ENCODE assay signal across 1 cellular context in the genomic region with DNA sequence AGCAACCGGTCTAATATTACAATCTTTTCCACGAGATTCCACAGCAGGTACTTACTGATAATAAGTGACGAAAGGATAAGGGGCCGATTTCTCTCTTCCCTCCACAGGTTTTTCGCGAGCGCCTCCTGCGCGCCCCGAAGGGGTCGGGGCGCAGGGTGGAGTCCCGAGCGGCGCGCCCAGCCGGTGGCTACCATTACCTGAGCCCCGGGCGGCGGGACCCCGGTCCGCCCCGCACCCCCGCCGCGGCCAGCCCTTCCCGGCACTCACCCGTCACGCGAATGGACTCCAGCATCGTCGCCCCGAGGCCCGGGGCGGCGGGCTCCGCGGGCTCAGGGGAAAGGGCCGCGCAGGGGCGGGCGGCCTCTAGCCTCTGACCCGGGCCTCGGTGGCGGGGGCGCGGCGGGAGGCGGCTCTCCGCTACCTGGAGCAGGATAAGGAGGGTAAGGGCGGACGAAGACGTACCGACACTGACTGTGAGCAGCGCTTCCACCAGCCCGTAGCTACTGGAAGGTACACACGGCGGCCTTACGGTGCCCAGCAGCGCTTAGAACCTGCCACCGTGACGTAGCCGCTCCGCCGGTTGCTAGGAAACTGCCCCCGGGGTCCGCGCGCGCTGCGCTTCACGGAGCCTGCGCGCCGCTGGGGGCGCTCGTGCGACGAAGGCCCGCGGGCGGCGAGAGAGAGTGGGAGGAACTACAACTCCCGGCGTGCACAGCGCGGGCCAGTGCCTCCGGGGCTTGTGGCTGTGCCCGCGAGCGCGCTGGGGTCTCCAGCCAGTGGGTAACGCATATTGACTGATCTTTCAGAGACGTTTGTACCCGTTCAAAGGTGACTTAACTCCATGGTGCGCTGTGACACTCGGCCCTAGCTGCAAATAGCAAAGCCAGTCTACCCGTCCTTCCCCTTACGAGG.
TF ChIP-seq lines count a peak whose summit lies in the region.

No MANE protein-coding gene starts in this region.

TF ChIP-seq in K562, 482 proteins besides CTCF, POLR2A, EP300 and RAD21 (continued from another document and continues in another):
- TF ChIP-seq, protein P1, sequence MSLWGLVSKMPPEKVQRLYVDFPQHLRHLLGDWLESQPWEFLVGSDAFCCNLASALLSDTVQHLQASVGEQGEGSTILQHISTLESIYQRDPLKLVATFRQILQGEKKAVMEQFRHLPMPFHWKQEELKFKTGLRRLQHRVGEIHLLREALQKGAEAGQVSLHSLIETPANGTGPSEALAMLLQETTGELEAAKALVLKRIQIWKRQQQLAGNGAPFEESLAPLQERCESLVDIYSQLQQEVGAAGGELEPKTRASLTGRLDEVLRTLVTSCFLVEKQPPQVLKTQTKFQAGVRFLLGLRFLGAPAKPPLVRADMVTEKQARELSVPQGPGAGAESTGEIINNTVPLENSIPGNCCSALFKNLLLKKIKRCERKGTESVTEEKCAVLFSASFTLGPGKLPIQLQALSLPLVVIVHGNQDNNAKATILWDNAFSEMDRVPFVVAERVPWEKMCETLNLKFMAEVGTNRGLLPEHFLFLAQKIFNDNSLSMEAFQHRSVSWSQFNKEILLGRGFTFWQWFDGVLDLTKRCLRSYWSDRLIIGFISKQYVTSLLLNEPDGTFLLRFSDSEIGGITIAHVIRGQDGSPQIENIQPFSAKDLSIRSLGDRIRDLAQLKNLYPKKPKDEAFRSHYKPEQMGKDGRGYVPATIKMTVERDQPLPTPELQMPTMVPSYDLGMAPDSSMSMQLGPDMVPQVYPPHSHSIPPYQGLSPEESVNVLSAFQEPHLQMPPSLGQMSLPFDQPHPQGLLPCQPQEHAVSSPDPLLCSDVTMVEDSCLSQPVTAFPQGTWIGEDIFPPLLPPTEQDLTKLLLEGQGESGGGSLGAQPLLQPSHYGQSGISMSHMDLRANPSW (CRISPR knock-in tag; IDR thresholded peaks at IDR 0.05), result no peak
- TF ChIP-seq, protein P2, sequence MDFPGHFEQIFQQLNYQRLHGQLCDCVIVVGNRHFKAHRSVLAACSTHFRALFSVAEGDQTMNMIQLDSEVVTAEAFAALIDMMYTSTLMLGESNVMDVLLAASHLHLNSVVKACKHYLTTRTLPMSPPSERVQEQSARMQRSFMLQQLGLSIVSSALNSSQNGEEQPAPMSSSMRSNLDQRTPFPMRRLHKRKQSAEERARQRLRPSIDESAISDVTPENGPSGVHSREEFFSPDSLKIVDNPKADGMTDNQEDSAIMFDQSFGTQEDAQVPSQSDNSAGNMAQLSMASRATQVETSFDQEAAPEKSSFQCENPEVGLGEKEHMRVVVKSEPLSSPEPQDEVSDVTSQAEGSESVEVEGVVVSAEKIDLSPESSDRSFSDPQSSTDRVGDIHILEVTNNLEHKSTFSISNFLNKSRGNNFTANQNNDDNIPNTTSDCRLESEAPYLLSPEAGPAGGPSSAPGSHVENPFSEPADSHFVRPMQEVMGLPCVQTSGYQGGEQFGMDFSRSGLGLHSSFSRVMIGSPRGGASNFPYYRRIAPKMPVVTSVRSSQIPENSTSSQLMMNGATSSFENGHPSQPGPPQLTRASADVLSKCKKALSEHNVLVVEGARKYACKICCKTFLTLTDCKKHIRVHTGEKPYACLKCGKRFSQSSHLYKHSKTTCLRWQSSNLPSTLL (IDR thresholded peaks at IDR 0.05), result no peak
- TF ChIP-seq, protein P3, sequence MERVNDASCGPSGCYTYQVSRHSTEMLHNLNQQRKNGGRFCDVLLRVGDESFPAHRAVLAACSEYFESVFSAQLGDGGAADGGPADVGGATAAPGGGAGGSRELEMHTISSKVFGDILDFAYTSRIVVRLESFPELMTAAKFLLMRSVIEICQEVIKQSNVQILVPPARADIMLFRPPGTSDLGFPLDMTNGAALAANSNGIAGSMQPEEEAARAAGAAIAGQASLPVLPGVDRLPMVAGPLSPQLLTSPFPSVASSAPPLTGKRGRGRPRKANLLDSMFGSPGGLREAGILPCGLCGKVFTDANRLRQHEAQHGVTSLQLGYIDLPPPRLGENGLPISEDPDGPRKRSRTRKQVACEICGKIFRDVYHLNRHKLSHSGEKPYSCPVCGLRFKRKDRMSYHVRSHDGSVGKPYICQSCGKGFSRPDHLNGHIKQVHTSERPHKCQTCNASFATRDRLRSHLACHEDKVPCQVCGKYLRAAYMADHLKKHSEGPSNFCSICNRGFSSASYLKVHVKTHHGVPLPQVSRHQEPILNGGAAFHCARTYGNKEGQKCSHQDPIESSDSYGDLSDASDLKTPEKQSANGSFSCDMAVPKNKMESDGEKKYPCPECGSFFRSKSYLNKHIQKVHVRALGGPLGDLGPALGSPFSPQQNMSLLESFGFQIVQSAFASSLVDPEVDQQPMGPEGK (CRISPR knock-in tag; IDR thresholded peaks at IDR 0.05; ENCODE audit: borderline replicate concordance), result no peak
- TF ChIP-seq ZBTB8A (IDR thresholded peaks at IDR 0.05; ENCODE audit: partially characterized antibody) (no peak), RAD51 (IDR thresholded peaks at IDR 0.05; ENCODE audit: borderline replicate concordance, low read depth) (no peak), NR2C1 (IDR thresholded peaks at IDR 0.05) (no peak), NR2C1 (tag; IDR thresholded peaks at IDR 0.05) (peak; percentile 28; the same call in 1 of the 2 replicates), ZNF766 (CRISPR knock-in tag; conservative IDR thresholded peaks at IDR 0.05) (no peak), ARNT (IDR thresholded peaks at IDR 0.05) (no peak), NR1H2 (CRISPR knock-in tag; IDR thresholded peaks at IDR 0.05) (no peak), CXXC5 (CRISPR knock-in tag; IDR thresholded peaks at IDR 0.05) (peak; percentile 88), ZNF311 (CRISPR knock-in tag; IDR thresholded peaks at IDR 0.05) (no peak), DDX20 (tag; IDR thresholded peaks at IDR 0.05; ENCODE audit: low read depth) (no peak), ZNF197 (CRISPR knock-in tag; IDR thresholded peaks at IDR 0.05; ENCODE audit: low read depth) (no peak), SMAD4 (CRISPR knock-in tag; conservative IDR thresholded peaks at IDR 0.05) (0 out of 2 replicates have a peak, but pooled peaks have one; percentile 32), FOXP1 (CRISPR knock-in tag; IDR thresholded peaks at IDR 0.05) (no peak), TBP (optimal IDR thresholded peaks at IDR 0.05; ENCODE audit: low read depth, low read length) (no peak), CBX8 (IDR thresholded peaks at IDR 0.05; ENCODE audit: borderline replicate concordance, extremely low read depth, low read depth, low read length, poor library complexity, severe bottlenecking) (no peak), TCFL5 (CRISPR knock-in tag; conservative IDR thresholded peaks at IDR 0.05) (no peak), ZNF224 (CRISPR knock-in tag; IDR thresholded peaks at IDR 0.05) (no peak), SETDB1 (IDR thresholded peaks at IDR 0.05; ENCODE audit: low read length) (no peak), ZNF551 (CRISPR knock-in tag; IDR thresholded peaks at IDR 0.05) (no peak), XRCC3 (IDR thresholded peaks at IDR 0.05) (no peak), KAT2B (IDR thresholded peaks at IDR 0.05; ENCODE audit: low read depth, low read length) (no peak), CHD2 (IDR thresholded peaks at IDR 0.05; ENCODE audit: low read depth, low read length) (peak; percentile 50), FIP1L1 (IDR thresholded peaks at IDR 0.05; ENCODE audit: low read depth, low read length, poor library complexity, severe bottlenecking) (peak; percentile 44), SRSF3 (IDR thresholded peaks at IDR 0.05; ENCODE audit: insufficient read depth, low read length) (no peak), ZNF134 (CRISPR knock-in tag; conservative IDR thresholded peaks at IDR 0.05) (no peak), ETV1 (tag; conservative IDR thresholded peaks at IDR 0.05; ENCODE audit: low read depth) (no peak), MYC (IDR thresholded peaks at IDR 0.05; ENCODE audit: low read depth, low read length) (no peak; the same call in none of the 2 replicates), MYC (CRISPR knock-in tag; IDR thresholded peaks at IDR 0.05; ENCODE audit: borderline replicate concordance, low read depth) (no peak), EHMT2 (IDR thresholded peaks at IDR 0.05) (no peak), CEBPG (CRISPR knock-in tag; IDR thresholded peaks at IDR 0.05) (no peak), CEBPG (tag; conservative IDR thresholded peaks at IDR 0.05 in 1 of 2, IDR thresholded peaks at IDR 0.05 in 1 of 2) (no peak), ZNF263 (CRISPR knock-in tag; IDR thresholded peaks at IDR 0.05; ENCODE audit: borderline replicate concordance) (no peak), HMG20B (CRISPR knock-in tag; IDR thresholded peaks at IDR 0.05) (no peak), NFIC (IDR thresholded peaks at IDR 0.05) (no peak), SIRT6 (IDR thresholded peaks at IDR 0.05; ENCODE audit: low read depth, low read length) (no peak), EZH2 (IDR thresholded peaks at IDR 0.05; ENCODE audit: borderline replicate concordance, low read depth, low read length) (no peak)
- TF ChIP-seq, protein P4, sequence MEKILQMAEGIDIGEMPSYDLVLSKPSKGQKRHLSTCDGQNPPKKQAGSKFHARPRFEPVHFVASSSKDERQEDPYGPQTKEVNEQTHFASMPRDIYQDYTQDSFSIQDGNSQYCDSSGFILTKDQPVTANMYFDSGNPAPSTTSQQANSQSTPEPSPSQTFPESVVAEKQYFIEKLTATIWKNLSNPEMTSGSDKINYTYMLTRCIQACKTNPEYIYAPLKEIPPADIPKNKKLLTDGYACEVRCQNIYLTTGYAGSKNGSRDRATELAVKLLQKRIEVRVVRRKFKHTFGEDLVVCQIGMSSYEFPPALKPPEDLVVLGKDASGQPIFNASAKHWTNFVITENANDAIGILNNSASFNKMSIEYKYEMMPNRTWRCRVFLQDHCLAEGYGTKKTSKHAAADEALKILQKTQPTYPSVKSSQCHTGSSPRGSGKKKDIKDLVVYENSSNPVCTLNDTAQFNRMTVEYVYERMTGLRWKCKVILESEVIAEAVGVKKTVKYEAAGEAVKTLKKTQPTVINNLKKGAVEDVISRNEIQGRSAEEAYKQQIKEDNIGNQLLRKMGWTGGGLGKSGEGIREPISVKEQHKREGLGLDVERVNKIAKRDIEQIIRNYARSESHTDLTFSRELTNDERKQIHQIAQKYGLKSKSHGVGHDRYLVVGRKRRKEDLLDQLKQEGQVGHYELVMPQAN (IDR thresholded peaks at IDR 0.05; ENCODE audit: borderline replicate concordance), result no peak
- TF ChIP-seq, protein P5, sequence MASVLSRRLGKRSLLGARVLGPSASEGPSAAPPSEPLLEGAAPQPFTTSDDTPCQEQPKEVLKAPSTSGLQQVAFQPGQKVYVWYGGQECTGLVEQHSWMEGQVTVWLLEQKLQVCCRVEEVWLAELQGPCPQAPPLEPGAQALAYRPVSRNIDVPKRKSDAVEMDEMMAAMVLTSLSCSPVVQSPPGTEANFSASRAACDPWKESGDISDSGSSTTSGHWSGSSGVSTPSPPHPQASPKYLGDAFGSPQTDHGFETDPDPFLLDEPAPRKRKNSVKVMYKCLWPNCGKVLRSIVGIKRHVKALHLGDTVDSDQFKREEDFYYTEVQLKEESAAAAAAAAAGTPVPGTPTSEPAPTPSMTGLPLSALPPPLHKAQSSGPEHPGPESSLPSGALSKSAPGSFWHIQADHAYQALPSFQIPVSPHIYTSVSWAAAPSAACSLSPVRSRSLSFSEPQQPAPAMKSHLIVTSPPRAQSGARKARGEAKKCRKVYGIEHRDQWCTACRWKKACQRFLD (CRISPR knock-in tag; IDR thresholded peaks at IDR 0.05), result no peak
- TF ChIP-seq, protein P6, sequence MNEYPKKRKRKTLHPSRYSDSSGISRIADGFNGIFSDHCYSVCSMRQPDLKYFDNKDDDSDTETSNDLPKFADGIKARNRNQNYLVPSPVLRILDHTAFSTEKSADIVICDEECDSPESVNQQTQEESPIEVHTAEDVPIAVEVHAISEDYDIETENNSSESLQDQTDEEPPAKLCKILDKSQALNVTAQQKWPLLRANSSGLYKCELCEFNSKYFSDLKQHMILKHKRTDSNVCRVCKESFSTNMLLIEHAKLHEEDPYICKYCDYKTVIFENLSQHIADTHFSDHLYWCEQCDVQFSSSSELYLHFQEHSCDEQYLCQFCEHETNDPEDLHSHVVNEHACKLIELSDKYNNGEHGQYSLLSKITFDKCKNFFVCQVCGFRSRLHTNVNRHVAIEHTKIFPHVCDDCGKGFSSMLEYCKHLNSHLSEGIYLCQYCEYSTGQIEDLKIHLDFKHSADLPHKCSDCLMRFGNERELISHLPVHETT (CRISPR knock-in tag; conservative IDR thresholded peaks at IDR 0.05 in 1 of 2, IDR thresholded peaks at IDR 0.05 in 1 of 2), result no peak
- TF ChIP-seq, protein P7, sequence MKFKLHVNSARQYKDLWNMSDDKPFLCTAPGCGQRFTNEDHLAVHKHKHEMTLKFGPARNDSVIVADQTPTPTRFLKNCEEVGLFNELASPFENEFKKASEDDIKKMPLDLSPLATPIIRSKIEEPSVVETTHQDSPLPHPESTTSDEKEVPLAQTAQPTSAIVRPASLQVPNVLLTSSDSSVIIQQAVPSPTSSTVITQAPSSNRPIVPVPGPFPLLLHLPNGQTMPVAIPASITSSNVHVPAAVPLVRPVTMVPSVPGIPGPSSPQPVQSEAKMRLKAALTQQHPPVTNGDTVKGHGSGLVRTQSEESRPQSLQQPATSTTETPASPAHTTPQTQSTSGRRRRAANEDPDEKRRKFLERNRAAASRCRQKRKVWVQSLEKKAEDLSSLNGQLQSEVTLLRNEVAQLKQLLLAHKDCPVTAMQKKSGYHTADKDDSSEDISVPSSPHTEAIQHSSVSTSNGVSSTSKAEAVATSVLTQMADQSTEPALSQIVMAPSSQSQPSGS (CRISPR knock-in tag; IDR thresholded peaks at IDR 0.05), result no peak
- TF ChIP-seq, protein P8, sequence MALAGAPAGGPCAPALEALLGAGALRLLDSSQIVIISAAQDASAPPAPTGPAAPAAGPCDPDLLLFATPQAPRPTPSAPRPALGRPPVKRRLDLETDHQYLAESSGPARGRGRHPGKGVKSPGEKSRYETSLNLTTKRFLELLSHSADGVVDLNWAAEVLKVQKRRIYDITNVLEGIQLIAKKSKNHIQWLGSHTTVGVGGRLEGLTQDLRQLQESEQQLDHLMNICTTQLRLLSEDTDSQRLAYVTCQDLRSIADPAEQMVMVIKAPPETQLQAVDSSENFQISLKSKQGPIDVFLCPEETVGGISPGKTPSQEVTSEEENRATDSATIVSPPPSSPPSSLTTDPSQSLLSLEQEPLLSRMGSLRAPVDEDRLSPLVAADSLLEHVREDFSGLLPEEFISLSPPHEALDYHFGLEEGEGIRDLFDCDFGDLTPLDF (CRISPR knock-in tag; IDR thresholded peaks at IDR 0.05), result 0 out of 2 replicates have a peak, but pooled peaks have one; percentile 77
- TF ChIP-seq, protein P9, sequence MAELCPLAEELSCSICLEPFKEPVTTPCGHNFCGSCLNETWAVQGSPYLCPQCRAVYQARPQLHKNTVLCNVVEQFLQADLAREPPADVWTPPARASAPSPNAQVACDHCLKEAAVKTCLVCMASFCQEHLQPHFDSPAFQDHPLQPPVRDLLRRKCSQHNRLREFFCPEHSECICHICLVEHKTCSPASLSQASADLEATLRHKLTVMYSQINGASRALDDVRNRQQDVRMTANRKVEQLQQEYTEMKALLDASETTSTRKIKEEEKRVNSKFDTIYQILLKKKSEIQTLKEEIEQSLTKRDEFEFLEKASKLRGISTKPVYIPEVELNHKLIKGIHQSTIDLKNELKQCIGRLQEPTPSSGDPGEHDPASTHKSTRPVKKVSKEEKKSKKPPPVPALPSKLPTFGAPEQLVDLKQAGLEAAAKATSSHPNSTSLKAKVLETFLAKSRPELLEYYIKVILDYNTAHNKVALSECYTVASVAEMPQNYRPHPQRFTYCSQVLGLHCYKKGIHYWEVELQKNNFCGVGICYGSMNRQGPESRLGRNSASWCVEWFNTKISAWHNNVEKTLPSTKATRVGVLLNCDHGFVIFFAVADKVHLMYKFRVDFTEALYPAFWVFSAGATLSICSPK (IDR thresholded peaks at IDR 0.05; ENCODE audit: borderline replicate concordance), result no peak
- TF ChIP-seq, protein P10, sequence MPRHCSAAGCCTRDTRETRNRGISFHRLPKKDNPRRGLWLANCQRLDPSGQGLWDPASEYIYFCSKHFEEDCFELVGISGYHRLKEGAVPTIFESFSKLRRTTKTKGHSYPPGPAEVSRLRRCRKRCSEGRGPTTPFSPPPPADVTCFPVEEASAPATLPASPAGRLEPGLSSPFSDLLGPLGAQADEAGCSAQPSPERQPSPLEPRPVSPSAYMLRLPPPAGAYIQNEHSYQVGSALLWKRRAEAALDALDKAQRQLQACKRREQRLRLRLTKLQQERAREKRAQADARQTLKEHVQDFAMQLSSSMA (CRISPR knock-in tag; IDR thresholded peaks at IDR 0.05), result no peak
